Comparison of ENCODE assay signal across 11 cellular contexts in genomic region chr4:125244848-125245450, GRCh38.
DNase-seq lines count a peak whose midpoint lies in the region; ATAC-seq and TF ChIP-seq lines count a peak whose summit lies in the region.
"Had no signal": no experiment of that assay in that cellular context is flagged by ENCODE, and none has a peak within 500 bp of the region (broad histone marks: within the 10 kb centered on the region; RNA-seq: fewer than 3 reads in every experiment).

No MANE protein-coding gene starts in this region.

- H3K27ac Mint-ChIP-seq in WTC11, result no peak overlapping the region
- H3K27ac Mint-ChIP-seq: dendritic cell treated with granulocyte-macrophage colony-stimulating factor and Interleukin-4, amounts not matched to agents 40 ng/mL and 50 ng/mL, for 4 days; naive B cell had no signal

- TF ChIP-seq CTCF in GM10266 (IDR thresholded peaks at IDR 0.05; ENCODE audit: control insufficient read depth, insufficient read depth, low read depth, missing control alignments), result no peak
- no peak for TF ChIP-seq CTCF in WTC11 (IDR thresholded peaks at IDR 0.05)

- POLR2A ChIA-PET in WTC11 (lab: Charles Lee), result no interaction called here

- no peaks in the 10 kb centered on the region for H3K27me3 Mint-ChIP-seq in WTC11 (ENCODE audit: low read depth)
- H3K27me3 Mint-ChIP-seq: dendritic cell treated with granulocyte-macrophage colony-stimulating factor and Interleukin-4, amounts not matched to agents 40 ng/mL and 50 ng/mL, for 4 days; naive B cell had no signal

- H3K4me3 Mint-ChIP-seq in WTC11, result no peak overlapping the region
- H3K4me3 Mint-ChIP-seq: dendritic cell treated with granulocyte-macrophage colony-stimulating factor and Interleukin-4, amounts not matched to agents 40 ng/mL and 50 ng/mL, for 4 days; naive B cell had no signal

- H3K36me3 Mint-ChIP-seq in WTC11, result no peaks in the 10 kb centered on the region
- H3K36me3 Mint-ChIP-seq: naive B cell had no signal

- peaks cover 3% of the 10 kb centered on the region; the same call in 1 of the 2 replicates for H3K9me3 Mint-ChIP-seq in WTC11
- H3K9me3 Mint-ChIP-seq: dendritic cell treated with granulocyte-macrophage colony-stimulating factor and Interleukin-4, amounts not matched to agents 40 ng/mL and 50 ng/mL, for 4 days; naive B cell had no signal

- CTCF ChIA-PET in WTC11 (lab: Charles Lee), result interaction anchor here (0.7 to 1.5 kb wide), 4 partner anchors 9 to 922 kb away, joined by 3 to 5 read pairs (median 4); no protein-coding TSS in a partner anchor

- DNase-seq in DMS114 treated with DMSO at 0.1 percent for 48 hours (lab: John Stamatoyannopoulos, UW; ENCODE audit: unreplicated experiment), result peak; percentile 5
- peak; percentile 22 for DNase-seq in NCI-H1092 treated with DMSO at 0.1 percent for 48 hours (lab: John Stamatoyannopoulos, UW)
- DNase-seq in dermis blood vessel endothelial cell, result peak; percentile 67
- DNase-seq in midbrain (lab: John Stamatoyannopoulos, UW), result peak; percentile 34
- no peak for DNase-seq in GM10266 (ENCODE audit: extremely low spot score)
- no peak for DNase-seq in WTC11 (ENCODE audit: low spot score)
- no peak for DNase-seq in GM19240 (ENCODE audit: insufficient read length, low spot score)
- DNase-seq: activated CD4-positive, alpha-beta T cell treated with anti-CD3 and anti-CD28 coated beads, Interleukin-2, amount 50 U/mL, for 48 hours; naive B cell had no signal

- no peaks in the 10 kb centered on the region for H3K4me1 Mint-ChIP-seq in WTC11
- H3K4me1 Mint-ChIP-seq: naive B cell had no signal

- no peak for ATAC-seq in HG03442 (IDR thresholded peaks at IDR 0.05; ENCODE audit: unreplicated experiment)
- ATAC-seq in WTC11, result no peak

TF ChIP-seq in WTC11, 78 proteins besides CTCF, POLR2A, EP300 and RAD21:
- TF ChIP-seq NFATC4 (CRISPR knock-in tag; IDR thresholded peaks at IDR 0.05), result no peak
- TF ChIP-seq ETV6 (CRISPR knock-in tag; IDR thresholded peaks at IDR 0.05), result no peak
- no peak for TF ChIP-seq ATF1 (CRISPR knock-in tag; IDR thresholded peaks at IDR 0.05)
- TF ChIP-seq ZSCAN18 (CRISPR knock-in tag; IDR thresholded peaks at IDR 0.05), result no peak
- no peak for TF ChIP-seq USF1 (CRISPR knock-in tag; IDR thresholded peaks at IDR 0.05)
TF ChIP-seq in WTC11: peak in this region for 0.

Comparison
In these comparisons a context has a peak if more than half of its experiments do, and no peak if none do; other contexts are left out.
1. DNase-seq: peak in DMS114 treated with DMSO at 0.1 percent for 48 hours (single experiment), NCI-H1092 treated with DMSO at 0.1 percent for 48 hours (single experiment), dermis blood vessel endothelial cell (single experiment) and midbrain (single experiment); none in GM10266 (single experiment), WTC11 (single experiment) and GM19240 (single experiment).